8 cellular contexts compared by ENCODE assay signal in the genomic region with DNA sequence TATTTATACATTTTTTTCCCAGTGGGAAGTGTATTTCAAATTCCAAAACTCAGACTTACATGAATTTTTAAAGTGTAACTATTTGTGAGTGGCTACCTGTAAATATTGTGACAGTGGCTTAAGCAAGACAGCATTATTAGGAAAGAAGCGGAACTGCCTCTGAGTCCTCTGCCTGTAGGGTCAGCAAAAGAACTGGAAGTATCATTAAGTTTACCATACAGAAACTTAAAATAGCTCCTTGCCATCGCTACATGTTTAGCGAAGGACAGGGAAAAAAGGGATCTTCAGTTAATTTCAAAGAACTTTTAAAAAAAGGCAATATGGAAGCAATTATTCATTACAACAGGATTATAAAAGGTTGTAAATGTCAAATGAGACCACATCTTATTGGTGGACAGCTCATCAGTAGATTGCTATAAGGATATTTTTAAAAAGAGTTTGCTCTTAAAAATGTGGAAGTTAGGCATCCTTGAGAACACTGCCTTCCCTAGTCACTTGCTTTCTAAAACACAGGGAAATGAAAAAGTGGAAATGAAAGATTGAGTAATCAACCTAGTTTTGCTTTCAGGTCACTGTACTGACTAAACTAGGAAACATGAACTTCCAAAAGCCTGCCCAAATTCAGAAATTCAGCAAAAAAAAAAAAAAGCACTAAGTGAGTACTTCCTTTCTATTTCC. TPM values are rescaled to one million over a fixed set of nuclear protein-coding genes. Genes with fewer than 3 reads are reported as not detected.
DNase-seq lines count a peak whose midpoint lies in the region; ATAC-seq and TF ChIP-seq lines count a peak whose summit lies in the region.

No MANE protein-coding gene starts in this region.

- intact Hi-C loops in tibial artery (cut with DNase I; ENCODE audit: low total_unique reads) = no loop called here

- H3K4me3 ChIP-seq in tibial artery = peak overlapping the region in 1 of 2 donors; percentile 19

- no peaks in the 10 kb centered on the region for H3K36me3 ChIP-seq in tibial artery

- H3K27me3 ChIP-seq in tibial artery = no peaks in the 10 kb centered on the region

- H3K27ac ChIP-seq in tibial artery = peak overlapping the region in 1 of 2 donors; percentile 10

- DNase-seq in ELR (ENCODE audit: low read depth) (peak; percentile 30), cerebellar cortex (ENCODE audit: low spot score) (peak; percentile 2), pons (ENCODE audit: low spot score) (peak; percentile 81), SW 1271 (lab: John Stamatoyannopoulos, UW) (no peak), tibial artery (no peak), cerebellum (ENCODE audit: low spot score) (no peak)

- no peak for TF ChIP-seq CTCF in tibial artery (IDR thresholded peaks at IDR 0.05)

- H3K9me3 ChIP-seq in tibial artery = no peaks in the 10 kb centered on the region

- peak; percentile 38 for ATAC-seq in HG03439 (IDR thresholded peaks at IDR 0.05; ENCODE audit: unreplicated experiment)
- no peak for ATAC-seq in HG03108 (IDR thresholded peaks at IDR 0.05; ENCODE audit: unreplicated experiment)

- H3K4me1 ChIP-seq in tibial artery = peaks cover 0 to 24% (median 0%) of the 10 kb centered on the region in 4 donors

RNA-seq across cellular contexts. Expression of a gene that starts 39.2 kb away (rescaled TPM):
- 54.5 TPM for total RNA-seq in cerebellum

RNA-seq across cellular contexts. Expression of a gene that starts 39.3 kb away (rescaled TPM):
- 20.8 TPM for total RNA-seq in cerebellum

RNA-seq across cellular contexts. Expression of a gene that starts 52.8 kb away (rescaled TPM):
- total RNA-seq in cerebellum = 0.91 TPM

Comparison
In these comparisons a context has a peak if more than half of its experiments do, and no peak if none do; other contexts are left out.
1. DNase-seq: peak in ELR (single experiment), cerebellar cortex (single experiment) and pons (single experiment); none in SW 1271 (0 of 2), tibial artery (0 of 2) and cerebellum (single experiment).